In genomic region chr20:33211817-33212424, GRCh38 we compare ENCODE assay signal across 8 cellular contexts. TPM values are rescaled to one million over a fixed set of nuclear protein-coding genes. Genes with fewer than 3 reads are reported as not detected.
DNase-seq lines count a peak whose midpoint lies in the region; ATAC-seq, FAIRE-seq and TF ChIP-seq lines count a peak whose summit lies in the region.

No MANE protein-coding gene starts in this region.

- dilution Hi-C loops in endothelial cell of umbilical vein (cut with MboI; ENCODE audit: extremely low pct_ligation_motif_present, low sequenced_read_pairs), result no loop called here

- H3K4ac ChIP-seq in neuronal stem cell (ENCODE audit: low read length), result no peak overlapping the region

- FAIRE-seq in endothelial cell of umbilical vein (lab: Jason Lieb, UNC), result no peak

- TF ChIP-seq CTCF in endothelial cell of umbilical vein (IDR thresholded peaks at IDR 0.05; ENCODE audit: extremely low read depth in 1 of 2, insufficient read depth in 1 of 2, low read depth in 1 of 2, low read length in 2 of 2), result peak; percentile 33 to 44

- no peak overlapping the region for H3K4me2 ChIP-seq in endothelial cell of umbilical vein (ENCODE audit: insufficient read depth, low read length)
- no peak overlapping the region for H3K4me2 ChIP-seq in neuronal stem cell (ENCODE audit: insufficient read depth, low read length, poor library complexity, severe bottlenecking)

- no peak overlapping the region for H3K14ac ChIP-seq in neuronal stem cell (ENCODE audit: low read length)

- no peak overlapping the region for H2AFZ ChIP-seq in endothelial cell of umbilical vein (ENCODE audit: low read depth, low read length)
- H2AFZ ChIP-seq in neuronal stem cell (ENCODE audit: low read length), result no peak overlapping the region

- H3K4me3 ChIP-seq in endothelial cell of umbilical vein (replicated peaks in 1 of 3; ENCODE audit: insufficient read depth in 1 of 3, low read depth in 1 of 3, low read length in 3 of 3) (no peak overlapping the region), neuronal stem cell (ENCODE audit: low read length in 2 of 2) (no peak overlapping the region)

- intact Hi-C loops in endothelial cell of umbilical vein (cut with micrococcal nuclease), result no loop called here

- H3K9me3 ChIP-seq in endothelial cell of umbilical vein (replicated peaks; ENCODE audit: control insufficient read depth, insufficient read depth, low read length), result no peaks in the 10 kb centered on the region
- H3K9me3 ChIP-seq in neuronal stem cell (replicated peaks in 1 of 2; ENCODE audit: control insufficient read depth in 2 of 2, insufficient read depth in 1 of 2, low read depth in 1 of 2, low read length in 2 of 2), result no peaks in the 10 kb centered on the region

- H3K27me3 ChIP-seq in endothelial cell of umbilical vein (ENCODE audit: control insufficient read depth in 2 of 2, insufficient read depth in 2 of 2, low read length in 2 of 2), result no peaks in the 10 kb centered on the region
- no peaks in the 10 kb centered on the region for H3K27me3 ChIP-seq in neuronal stem cell (ENCODE audit: control insufficient read depth in 3 of 3, insufficient read depth in 3 of 3, low read depth in 1 of 3, low read length in 3 of 3)

- WGBS in neuronal stem cell (ENCODE audit: extremely low coverage in 2 of 2, insufficient read length in 2 of 2, insufficient replicate concordance in 1 of 2), 2 donors, result no CpG with 5 or more reads among the region's 5 CpGs

- no peak overlapping the region for H2BK5ac ChIP-seq in neuronal stem cell (ENCODE audit: low read length)

- H3K36me3 ChIP-seq in endothelial cell of umbilical vein (ENCODE audit: control insufficient read depth in 2 of 2, extremely low read depth in 1 of 2, insufficient read depth in 2 of 2, low read length in 2 of 2) (no peaks in the 10 kb centered on the region), neuronal stem cell (replicated peaks in 1 of 2; ENCODE audit: control insufficient read depth in 2 of 2, insufficient read depth in 2 of 2, low read length in 2 of 2) (no peaks in the 10 kb centered on the region)

- H2BK12ac ChIP-seq in neuronal stem cell (ENCODE audit: low read length), result no peak overlapping the region

- TF ChIP-seq POLR2A in endothelial cell of umbilical vein (IDR thresholded peaks at IDR 0.05; ENCODE audit: low read depth, low read length), result no peak

- H3K23ac ChIP-seq in neuronal stem cell (ENCODE audit: low read depth, low read length, poor library complexity), result no peak overlapping the region

- no peak overlapping the region for H3K18ac ChIP-seq in neuronal stem cell (ENCODE audit: low read length)

- H3K4me1 ChIP-seq in endothelial cell of umbilical vein (ENCODE audit: control insufficient read depth, extremely low read depth, insufficient read depth, low read length) (no peaks in the 10 kb centered on the region), neuronal stem cell (ENCODE audit: control insufficient read depth in 2 of 2, insufficient read depth in 1 of 2, low read depth in 1 of 2, low read length in 2 of 2) (no peaks in the 10 kb centered on the region)

- H3K79me2 ChIP-seq in endothelial cell of umbilical vein (ENCODE audit: control insufficient read depth, insufficient read depth, low read length), result no peaks in the 10 kb centered on the region

- H2AK5ac ChIP-seq in neuronal stem cell (ENCODE audit: low read depth, low read length), result no peak overlapping the region

- no peak overlapping the region for H4K8ac ChIP-seq in neuronal stem cell (ENCODE audit: low read depth, low read length)

- no peak overlapping the region for H2BK120ac ChIP-seq in neuronal stem cell (ENCODE audit: low read depth, low read length)

- no peak for ATAC-seq in GM19395 (IDR thresholded peaks at IDR 0.05; ENCODE audit: unreplicated experiment)

- no TSS peak for BruUV-seq in endothelial cell of umbilical vein (replicated peaks; lab: Mats Ljungman, UMichigan)

- H4K20me1 ChIP-seq in endothelial cell of umbilical vein (replicated peaks; ENCODE audit: control insufficient read depth, extremely low read depth, insufficient read depth, low read length), result no peaks in the 10 kb centered on the region

- POLR2A ChIA-PET in endothelial cell of umbilical vein (lab: Charles Lee), result no interaction called here

- no peak overlapping the region for H2BK15ac ChIP-seq in neuronal stem cell (ENCODE audit: low read length)

- H4K91ac ChIP-seq in neuronal stem cell (ENCODE audit: low read depth, low read length, poor library complexity), result no peak overlapping the region

- no peaks in the 10 kb centered on the region for H3K79me1 ChIP-seq in neuronal stem cell (ENCODE audit: low read depth, low read length)

- in situ Hi-C loops in SK-MEL-5 (cut with HindIII; ENCODE audit: low pct_unique_long_range_greater_than_20kb, low sequenced_read_pairs), result no loop called here

- DNase-seq in activated gamma-delta T cell treated with Interleukin-2 at 50 U/mL for 16 hours (peak; percentile 6), activated gamma-delta T cell (lab: John Stamatoyannopoulos, UW) (no peak), NAMALWA (ENCODE audit: low spot score) (peak; percentile 67), SK-MEL-5 (ENCODE audit: low read depth, low spot score) (peak; percentile 85), endothelial cell of umbilical vein (ENCODE audit: low read depth, low spot score) (peak; percentile 17), neuronal stem cell (ENCODE audit: low spot score) (peak; percentile 54), mesenteric fat pad (ENCODE audit: low spot score) (no peak)

- H3K9ac ChIP-seq in endothelial cell of umbilical vein (replicated peaks; ENCODE audit: extremely low read depth, insufficient read depth, low read length) (no peak overlapping the region), neuronal stem cell (ENCODE audit: low read depth, low read length, poor library complexity) (no peak overlapping the region)

- H3K9me1 ChIP-seq in endothelial cell of umbilical vein (replicated peaks; ENCODE audit: control insufficient read depth, extremely low read depth, insufficient read depth, low read length), result no peaks in the 10 kb centered on the region

- CTCF ChIA-PET in endothelial cell of umbilical vein (lab: Charles Lee), result interaction anchor here (0.6 to 1.2 kb wide), 4 partner anchors 9 to 310 kb away, joined by 3 to 10 read pairs (median 4); no protein-coding TSS in a partner anchor

- no peak overlapping the region for H3K27ac ChIP-seq in endothelial cell of umbilical vein (ENCODE audit: insufficient read depth, low read depth, low read length)
- H3K27ac ChIP-seq in neuronal stem cell (replicated peaks; ENCODE audit: low read length), result no peak overlapping the region

TF ChIP-seq in endothelial cell of umbilical vein, 7 proteins besides CTCF, POLR2A, EP300 and RAD21 (continues in another document):
- TF ChIP-seq POLR2AphosphoS5 (IDR thresholded peaks at IDR 0.05; ENCODE audit: insufficient read depth, low read depth, low read length) (no peak), GATA2 (IDR thresholded peaks at IDR 0.05; ENCODE audit: insufficient read depth, insufficient read length, low read depth, low read length) (no peak), FOS (IDR thresholded peaks at IDR 0.05; ENCODE audit: borderline replicate concordance, insufficient read depth, low read length) (no peak), EZH2 (IDR thresholded peaks at IDR 0.05; ENCODE audit: borderline replicate concordance, low read depth, low read length, severe bottlenecking) (no peak)

RNA-seq across cellular contexts. Expression of gene BPIFA3, which starts 5.2 kb away (rescaled TPM):
- not detected in 2 replicates for total RNA-seq in SK-MEL-5 (2014; rRNA removed; shearing (Covaris generic))
- not detected in 2 replicates for polyA plus RNA-seq in SK-MEL-5 (2015; cell fraction: cytosol; rRNA removed)
- not detected in 2 replicates for polyA plus RNA-seq in SK-MEL-5 (2015; cell fraction: nucleus; rRNA removed)
- total RNA-seq in endothelial cell of umbilical vein, result not detected in 2 replicates
- polyA plus RNA-seq in endothelial cell of umbilical vein, result not detected in 2 replicates
- polyA plus RNA-seq in endothelial cell of umbilical vein (2011; cell fraction: cytosol; rRNA removed), result not detected in 2 replicates
- polyA plus RNA-seq in endothelial cell of umbilical vein (2011; cell fraction: nucleus; rRNA removed), result not detected in 2 replicates
- polyA plus RNA-seq in endothelial cell of umbilical vein (2012), result not detected in 2 replicates
- polyA minus RNA-seq in endothelial cell of umbilical vein, result not detected in 2 replicates
- not detected for polyA minus RNA-seq in endothelial cell of umbilical vein (2011; cell fraction: cytosol; rRNA and poly(A)+ RNA removed)
- not detected in 2 replicates for polyA minus RNA-seq in endothelial cell of umbilical vein (2011; cell fraction: nucleus; rRNA and poly(A)+ RNA removed)
- polyA plus RNA-seq in neuronal stem cell (2013, experiment 1 of 2), result not detected
- polyA plus RNA-seq in neuronal stem cell (2013, experiment 2 of 2), result not detected
- total RNA-seq in mesenteric fat pad, result not detected

RNA-seq across cellular contexts. Expression of gene BPIFA1, which starts 23.9 kb away (rescaled TPM):
- total RNA-seq in SK-MEL-5 (2014; rRNA removed; shearing (Covaris generic)), result not detected in 2 replicates
- polyA plus RNA-seq in SK-MEL-5 (2015; cell fraction: cytosol; rRNA removed), result not detected in 2 replicates
- not detected in 2 replicates for polyA plus RNA-seq in SK-MEL-5 (2015; cell fraction: nucleus; rRNA removed)
- total RNA-seq in endothelial cell of umbilical vein (not detected in 2 replicates), mesenteric fat pad (not detected)
- polyA plus RNA-seq in endothelial cell of umbilical vein, result not detected in 2 replicates
- polyA plus RNA-seq in endothelial cell of umbilical vein (2011; cell fraction: cytosol; rRNA removed), result not detected in 2 replicates
- not detected in 2 replicates for polyA plus RNA-seq in endothelial cell of umbilical vein (2011; cell fraction: nucleus; rRNA removed)
- not detected in 2 replicates for polyA plus RNA-seq in endothelial cell of umbilical vein (2012)
- polyA minus RNA-seq in endothelial cell of umbilical vein, result not detected in 2 replicates
- not detected for polyA minus RNA-seq in endothelial cell of umbilical vein (2011; cell fraction: cytosol; rRNA and poly(A)+ RNA removed)
- not detected in 2 replicates for polyA minus RNA-seq in endothelial cell of umbilical vein (2011; cell fraction: nucleus; rRNA and poly(A)+ RNA removed)
- not detected for polyA plus RNA-seq in neuronal stem cell (2013, experiment 1 of 2)
- polyA plus RNA-seq in neuronal stem cell (2013, experiment 2 of 2), result not detected

RNA-seq across cellular contexts. Expression of gene BPIFA2, which starts 44.0 kb away (rescaled TPM):
- not detected in 2 replicates for total RNA-seq in SK-MEL-5 (2014; rRNA removed; shearing (Covaris generic))
- not detected in 2 replicates for polyA plus RNA-seq in SK-MEL-5 (2015; cell fraction: cytosol; rRNA removed)
- not detected in 2 replicates for polyA plus RNA-seq in SK-MEL-5 (2015; cell fraction: nucleus; rRNA removed)
- total RNA-seq in endothelial cell of umbilical vein (not detected in 2 replicates), mesenteric fat pad (not detected)
- not detected in 2 replicates for polyA plus RNA-seq in endothelial cell of umbilical vein
- not detected in 2 replicates for polyA plus RNA-seq in endothelial cell of umbilical vein (2011; cell fraction: cytosol; rRNA removed)
- not detected in 2 replicates for polyA plus RNA-seq in endothelial cell of umbilical vein (2011; cell fraction: nucleus; rRNA removed)
- polyA plus RNA-seq in endothelial cell of umbilical vein (2012), result not detected in 2 replicates
- not detected in 2 replicates for polyA minus RNA-seq in endothelial cell of umbilical vein
- not detected for polyA minus RNA-seq in endothelial cell of umbilical vein (2011; cell fraction: cytosol; rRNA and poly(A)+ RNA removed)
- not detected in 2 replicates for polyA minus RNA-seq in endothelial cell of umbilical vein (2011; cell fraction: nucleus; rRNA and poly(A)+ RNA removed)
- polyA plus RNA-seq in neuronal stem cell (2013, experiment 1 of 2), result not detected
- not detected for polyA plus RNA-seq in neuronal stem cell (2013, experiment 2 of 2)

Comparison
In these comparisons a context has a peak if more than half of its experiments do, and no peak if none do; other contexts are left out.
1. DNase-seq: peak in activated gamma-delta T cell treated with Interleukin-2 at 50 U/mL for 16 hours (single experiment), NAMALWA (single experiment), SK-MEL-5 (single experiment), endothelial cell of umbilical vein (single experiment) and neuronal stem cell (single experiment); none in activated gamma-delta T cell (single experiment) and mesenteric fat pad (single experiment).